Comparison of ENCODE assay signal across 12 cellular contexts in the genomic region with DNA sequence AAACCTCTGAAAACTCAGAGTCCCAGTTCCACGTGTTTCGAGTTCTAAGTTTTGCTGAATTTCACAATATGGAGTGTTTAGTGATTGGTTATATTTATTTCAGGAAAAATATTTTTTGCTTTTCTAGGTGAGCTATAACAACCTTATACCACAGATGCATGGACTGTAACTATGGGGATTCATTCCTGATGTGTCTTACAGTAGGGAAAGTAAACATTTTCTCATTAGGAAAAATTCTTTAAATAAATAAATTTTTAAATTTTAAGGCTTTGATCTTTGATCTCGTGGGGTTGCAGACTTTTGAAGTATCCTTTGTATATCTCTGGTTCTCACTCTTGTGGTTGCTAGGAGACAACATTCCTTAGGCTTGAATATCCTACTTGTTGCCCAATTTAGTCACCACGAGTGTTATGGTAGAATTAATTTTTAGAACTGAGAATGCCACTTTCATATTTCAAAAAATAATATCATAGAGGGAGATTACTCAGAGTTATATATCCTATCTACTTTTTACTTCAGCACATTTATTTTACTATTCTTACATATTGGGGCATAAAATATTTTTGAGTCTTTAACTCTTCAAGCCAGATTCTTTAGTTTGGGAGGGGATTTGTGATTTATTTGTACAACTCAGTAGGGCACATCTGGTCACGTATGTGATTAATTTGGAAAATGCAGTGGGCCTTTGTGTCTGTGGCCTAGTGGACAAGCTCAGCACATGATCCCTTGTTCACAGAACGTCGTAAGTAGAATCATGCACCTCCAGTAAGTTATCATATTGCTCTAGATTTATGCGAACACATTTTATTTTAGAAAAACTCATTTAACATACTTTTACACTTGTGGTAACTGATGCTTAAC.
DNase-seq lines count a peak whose midpoint lies in the region; ATAC-seq, FAIRE-seq and TF ChIP-seq lines count a peak whose summit lies in the region.
"Had no signal": no experiment of that assay in that cellular context is flagged by ENCODE, and none has a peak within 500 bp of the region (broad histone marks: within the 10 kb centered on the region; RNA-seq: fewer than 3 reads in every experiment).

No MANE protein-coding gene starts in this region.

- TF ChIP-seq POLR2A in esophagus muscularis mucosa (IDR thresholded peaks at IDR 0.05; ENCODE audit: low read depth): no peak
- TF ChIP-seq POLR2A in uterus (IDR thresholded peaks at IDR 0.05): no peak

- no peak for ATAC-seq in GM19455 (IDR thresholded peaks at IDR 0.05; ENCODE audit: unreplicated experiment)
- ATAC-seq in GM18511 (IDR thresholded peaks at IDR 0.05; ENCODE audit: unreplicated experiment): no peak
- ATAC-seq: HCT116 had no signal

- H3K27me3 ChIP-seq in bronchial epithelial cell (ENCODE audit: control insufficient read depth, insufficient read depth, low read length) (no peaks in the 10 kb centered on the region), esophagus muscularis mucosa (no peaks in the 10 kb centered on the region), uterus (no peaks in the 10 kb centered on the region)

- TF ChIP-seq EP300 in esophagus muscularis mucosa (IDR thresholded peaks at IDR 0.05): no peak

- 51% methylated on average over 8 of the region's 8 CpGs for WGBS in esophagus muscularis mucosa

- H3K27ac ChIP-seq in esophagus muscularis mucosa (replicated peaks in 1 of 4): no peak overlapping the region
- H3K27ac ChIP-seq in uterus: no peak overlapping the region

- no peak for TF ChIP-seq CTCF in bronchial epithelial cell (IDR thresholded peaks at IDR 0.05; ENCODE audit: insufficient read depth, low read length, severe bottlenecking)
- no peak for TF ChIP-seq CTCF in esophagus muscularis mucosa (IDR thresholded peaks at IDR 0.05)
- TF ChIP-seq CTCF in uterus (IDR thresholded peaks at IDR 0.05): no peak

- DNase-seq in AG08395 (ENCODE audit: low spot score) (peak; percentile 59), HS-27A (ENCODE audit: low read depth) (peak; percentile 39), bronchial epithelial cell (ENCODE audit: low read depth) (peak; percentile 87), kidney tubule cell (ENCODE audit: low spot score) (peak; percentile 62), esophagus muscularis mucosa (ENCODE audit: extremely low spot score) (no peak), uterus (no peak)
- DNase-seq: KBM-7, NCI-H2081, T-helper 1 cell had no signal

- FAIRE-seq in bronchial epithelial cell (lab: Jason Lieb, UNC): no peak

- intact Hi-C loops in esophagus muscularis mucosa (cut with DNase I): no loop called here
- intact Hi-C loops in uterus (cut with DNase I; ENCODE audit: low total_unique reads): no loop called here

- H3K4me1 ChIP-seq in esophagus muscularis mucosa (peaks cover 0 to 4% (median 0%) of the 10 kb centered on the region in 4 donors), uterus (no peaks in the 10 kb centered on the region)

- H3K9me3 ChIP-seq in esophagus muscularis mucosa: no peaks in the 10 kb centered on the region
- no peaks in the 10 kb centered on the region for H3K9me3 ChIP-seq in uterus

- no peak overlapping the region for H3K4me3 ChIP-seq in bronchial epithelial cell (ENCODE audit: low read depth, low read length)
- no peak overlapping the region for H3K4me3 ChIP-seq in esophagus muscularis mucosa
- H3K4me3 ChIP-seq in uterus: no peak overlapping the region

- H3K36me3 ChIP-seq in bronchial epithelial cell (ENCODE audit: control insufficient read depth, insufficient read depth, low read length) (no peaks in the 10 kb centered on the region), esophagus muscularis mucosa (no peaks in the 10 kb centered on the region), uterus (no peaks in the 10 kb centered on the region)

Comparison
In these comparisons a context has a peak if more than half of its experiments do, and no peak if none do; other contexts are left out.
1. DNase-seq: peak in AG08395 (single experiment), HS-27A (single experiment), bronchial epithelial cell (single experiment) and kidney tubule cell (single experiment); none in esophagus muscularis mucosa (single experiment) and uterus (0 of 2).